8 cellular contexts compared by ENCODE assay signal in the genomic region with DNA sequence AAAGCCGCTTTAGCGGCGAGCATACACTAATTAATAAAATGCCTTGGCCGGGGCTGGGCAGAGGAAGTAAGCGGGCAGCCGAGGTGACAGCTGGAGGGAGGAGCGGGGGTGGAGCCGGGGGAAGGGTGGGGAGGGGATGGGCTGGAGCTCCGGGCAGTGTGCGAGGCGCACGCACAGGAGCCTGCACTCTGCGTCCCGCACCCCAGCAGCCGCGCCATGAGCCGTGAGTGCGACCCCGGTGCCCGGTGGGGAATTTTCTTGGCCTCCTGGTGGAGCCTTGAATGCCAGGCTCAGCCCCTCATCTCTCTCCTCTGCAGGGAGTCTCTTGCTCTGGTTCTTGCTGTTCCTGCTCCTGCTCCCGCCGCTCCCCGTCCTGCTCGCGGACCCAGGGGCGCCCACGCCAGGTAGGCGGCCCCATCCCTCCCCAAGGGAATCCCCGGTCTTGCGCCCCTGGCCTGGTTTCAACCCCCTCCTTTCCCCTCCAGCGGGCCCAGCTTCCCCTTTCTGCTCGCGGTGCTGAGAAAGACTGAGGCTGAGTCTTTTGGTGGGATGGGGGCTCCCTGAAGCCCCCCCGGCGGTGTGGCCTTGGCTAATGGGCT. TPM values are rescaled to one million over a fixed set of nuclear protein-coding genes. Genes with fewer than 3 reads are reported as not detected.
A peak's percentile ranks its signal among the peaks of the same experiment; 100 is the strongest.
DNase-seq lines count a peak whose midpoint lies in the region; ATAC-seq, FAIRE-seq and TF ChIP-seq lines count a peak whose summit lies in the region.

TSS of gene PTGS1 (plus strand) at position 156 of the 599 bp plus-strand sequence. CDS start at position 217, 61 bp downstream.

- H3K27me3 Mint-ChIP-seq in IgD-negative memory B cell (no peaks in the 10 kb centered on the region), activated B cell treated with CpG ODN at 0.5 μM for 24 hours (no peaks in the 10 kb centered on the region)

- WGBS in heart left ventricle, 4 donors = 1 to 4% (median 2%) methylated on average over 20 to 35 of the region's 35 CpGs

- peak within 1 kb of the TSS in 4 of 12 donors; percentile 17 to 87 (median 60) for H3K27ac ChIP-seq in heart left ventricle

- DNase-seq in D721Med (ENCODE audit: insufficient read length, low spot score) = peak; percentile 89
- DNase-seq in activated B cell treated with CpG ODN at 0.5 μM for 24 hours = peak; percentile 45
- peak; percentile 54 to 77 (median 61) for DNase-seq in heart left ventricle
- no peak for DNase-seq in retinal pigment epithelial cell (ENCODE audit: low read depth)
- DNase-seq in stimulated activated CD4-positive, alpha-beta T cell treated with anti-CD3 and anti-CD28 coated beads, Interleukin-4, amount 100 ng/mL, for 24 hours = no peak
- DNase-seq in NCI-H2107 (lab: John Stamatoyannopoulos, UW) = no peak

- H3K27ac Mint-ChIP-seq in IgD-negative memory B cell (peak within 1 kb of the TSS; percentile 16 to 93 (median 91)), activated B cell treated with CpG ODN at 0.5 μM for 24 hours (peak within 1 kb of the TSS; percentile 78)

- TF ChIP-seq CTCF in D721Med (IDR thresholded peaks at IDR 0.05; ENCODE audit: insufficient read depth, missing control alignments) = no peak
- no peak for TF ChIP-seq CTCF in activated B cell treated with CpG ODN at 0.5 μM for 24 hours (IDR thresholded peaks at IDR 0.05)
- no peak for TF ChIP-seq CTCF in heart left ventricle (IDR thresholded peaks at IDR 0.05)
- no peak for TF ChIP-seq CTCF in retinal pigment epithelial cell (conservative IDR thresholded peaks at IDR 0.05; ENCODE audit: low read depth, low read length)

- ATAC-seq in GM19467 (IDR thresholded peaks at IDR 0.05; ENCODE audit: unreplicated experiment) (peak; percentile 41), activated B cell treated with CpG ODN at 0.5 μM for 24 hours (ENCODE audit: low read depth) (peak; percentile 81), heart left ventricle (peak in 3 of 4 donors; percentile 65 to 70 (median 65))

- H3K4me3 Mint-ChIP-seq in IgD-negative memory B cell (peak within 1 kb of the TSS; percentile 82 to 95 (median 89)), activated B cell treated with CpG ODN at 0.5 μM for 24 hours (peak within 1 kb of the TSS; percentile 84)

- H3K9me3 Mint-ChIP-seq in IgD-negative memory B cell (no peaks in the 10 kb centered on the region), activated B cell treated with CpG ODN at 0.5 μM for 24 hours (no peaks in the 10 kb centered on the region)

- H3K4me1 Mint-ChIP-seq in IgD-negative memory B cell (peaks cover 11 to 31% (median 21%) of the 10 kb centered on the region in 3 donors), activated B cell treated with CpG ODN at 0.5 μM for 24 hours (peaks cover 35% of the 10 kb centered on the region)

- no peak for FAIRE-seq in D721Med (lab: Jason Lieb, UNC)

- H3K27me3 ChIP-seq in heart left ventricle = peaks cover 0 to 9% (median 0%) of the 10 kb centered on the region in 9 donors

- CTCF ChIA-PET in activated B cell treated with CpG ODN at 0.5 μM for 24 hours (lab: Charles Lee) = interaction anchor here (1.2 kb wide), 1 partner anchor 14 kb away, joined by 3 read pairs; no protein-coding TSS in a partner anchor

- H3K9me3 ChIP-seq in heart left ventricle = peaks cover 0 to 3% (median 0%) of the 10 kb centered on the region in 12 donors

- POLR2A ChIA-PET in activated B cell treated with CpG ODN at 0.5 μM for 24 hours (lab: Charles Lee) = interaction anchor here (0.6 to 3.4 kb wide), 7 partner anchors 14 to 1259 kb away, joined by 3 to 16 read pairs (median 4); partner anchors contain the start of genes MRRF and RBM18

- no peaks in the 10 kb centered on the region for H3K36me3 ChIP-seq in heart left ventricle

- TF ChIP-seq POLR2A in heart left ventricle (IDR thresholded peaks at IDR 0.05) = no peak

- intact Hi-C loops in activated B cell treated with CpG ODN at 0.5 μM for 24 hours (cut with micrococcal nuclease) = loop anchor here (1.0 to 10.0 kb wide), 2 partner anchors 19 to 106 kb away; partner anchors contain the start of genes MRRF and RBM18
- intact Hi-C loops in heart left ventricle (cut with DNase I) = loop anchor here in 3 of 10 donors (10.0 kb wide), 2 partner anchors 84 to 434 kb away; partner anchors contain the start of gene OR1K1 (in 2 of the 3)

- H3K4me1 ChIP-seq in heart left ventricle = peaks cover 0 to 40% (median 16%) of the 10 kb centered on the region in 12 donors

- H3K4me3 ChIP-seq in heart left ventricle = peak within 1 kb of the TSS in 11 of 12 donors; percentile 27 to 69 (median 48)
- H3K4me3 ChIP-seq in retinal pigment epithelial cell (ENCODE audit: low read length) = peak within 1 kb of the TSS; percentile 31

- no peaks in the 10 kb centered on the region for H3K36me3 Mint-ChIP-seq in IgD-negative memory B cell
- H3K36me3 Mint-ChIP-seq in activated B cell treated with CpG ODN at 0.5 μM for 24 hours (ENCODE audit: low read depth) = no peaks in the 10 kb centered on the region

RNA-seq across cellular contexts. Expression of gene PTGS1, which starts in this region (rescaled TPM):
- polyA plus RNA-seq in IgD-negative memory B cell (17.5 TPM), heart left ventricle (1 to 10 TPM in 1 of 2 donors, under 1 TPM in 1; 0.91 to 6.9 TPM)
- total RNA-seq in activated B cell treated with CpG ODN at 0.5 μM for 24 hours (8.9 and 9.4 TPM in 2 replicates), heart left ventricle (10 to 100 TPM in 2 of 9 donors, 1 to 10 TPM in 7; 2.0 to 24.7 (median 6.3) TPM)

Comparison
In these comparisons a context has a peak if more than half of its experiments do, and no peak if none do; other contexts are left out.
1. DNase-seq: peak in D721Med (single experiment), activated B cell treated with CpG ODN at 0.5 μM for 24 hours (single experiment) and heart left ventricle (5 of 5); none in retinal pigment epithelial cell (single experiment), stimulated activated CD4-positive, alpha-beta T cell treated with anti-CD3 and anti-CD28 coated beads, Interleukin-4, amount 100 ng/mL, for 24 hours (single experiment) and NCI-H2107 (single experiment).
2. Peak in every context shown above with its lines, with median percentiles within 50 percentile points of each other: ATAC-seq.